Comparison of ENCODE assay signal across 9 cellular contexts in the genomic region with DNA sequence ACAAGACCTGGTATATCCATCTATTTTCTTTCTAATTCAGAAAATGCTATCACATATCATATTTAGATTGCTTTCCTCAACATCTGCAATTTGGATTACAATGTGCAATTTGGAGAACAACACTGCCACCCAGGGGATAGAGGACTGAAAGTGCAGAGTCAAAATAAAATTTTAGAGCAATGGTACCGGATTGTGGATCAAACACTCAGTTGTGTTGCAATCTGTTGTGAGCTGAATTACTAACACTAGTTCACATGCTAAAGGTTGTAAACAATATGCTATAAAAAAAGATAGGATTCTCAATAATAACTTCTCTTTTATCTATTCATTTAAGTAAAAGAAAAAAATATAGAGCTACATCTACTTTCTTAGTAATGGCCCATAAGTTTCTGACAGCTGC. TPM values are rescaled to one million over a fixed set of nuclear protein-coding genes. Genes with fewer than 3 reads are reported as not detected.
DNase-seq lines count a peak whose midpoint lies in the region; ATAC-seq and TF ChIP-seq lines count a peak whose summit lies in the region.
"Had no signal": no experiment of that assay in that cellular context is flagged by ENCODE, and none has a peak within 500 bp of the region (broad histone marks: within the 10 kb centered on the region; RNA-seq: fewer than 3 reads in every experiment).

No MANE protein-coding gene starts in this region.

- no peak for TF ChIP-seq POLR2A in prostate gland (IDR thresholded peaks at IDR 0.05)

- DNase-seq in Daoy (ENCODE audit: low read depth) (peak; percentile 48), SJCRH30 (peak; percentile 22 to 51), fibroblast of lung (ENCODE audit: low read depth in 2 of 2) (peak; percentile 36 to 79), prostate gland (ENCODE audit: low spot score) (peak; percentile 12)
- DNase-seq in CD8-positive, alpha-beta memory T cell: no peak

- ATAC-seq in GM19395 (IDR thresholded peaks at IDR 0.05; ENCODE audit: unreplicated experiment) (peak; percentile 80), HG02588 (IDR thresholded peaks at IDR 0.05; ENCODE audit: unreplicated experiment) (no peak)

- H3K79me2 ChIP-seq in fibroblast of lung (ENCODE audit: control insufficient read depth, insufficient read depth, low read length): no peaks in the 10 kb centered on the region

- no peak overlapping the region for H3K4me2 ChIP-seq in fibroblast of lung (ENCODE audit: extremely low read depth, insufficient read depth, low read length)

- H3K36me3 ChIP-seq in SJCRH30 (no peaks in the 10 kb centered on the region), fibroblast of lung (ENCODE audit: control insufficient read depth, insufficient read depth, low read length) (no peaks in the 10 kb centered on the region), prostate gland (no peaks in the 10 kb centered on the region)
- H3K36me3 ChIP-seq in CD8-positive, alpha-beta memory T cell (ENCODE audit: insufficient read depth, low read length): no peaks in the 10 kb centered on the region

- H3K9me3 Mint-ChIP-seq in CD8-positive, alpha-beta memory T cell: no peaks in the 10 kb centered on the region

- no peaks in the 10 kb centered on the region for H3K27me3 ChIP-seq in SJCRH30
- H3K27me3 ChIP-seq in fibroblast of lung (ENCODE audit: control insufficient read depth, insufficient read depth, low read length): no peaks in the 10 kb centered on the region
- no peaks in the 10 kb centered on the region for H3K27me3 ChIP-seq in prostate gland (replicated peaks; ENCODE audit: insufficient read depth)
- H3K27me3 ChIP-seq in CD8-positive, alpha-beta memory T cell (ENCODE audit: insufficient read depth, low read length, poor library complexity, severe bottlenecking): no peaks in the 10 kb centered on the region

- H3K4me1 Mint-ChIP-seq in CD8-positive, alpha-beta memory T cell: no peaks in the 10 kb centered on the region

- 3% methylated on average over 1 of the region's 1 CpG for WGBS in prostate gland

- H2AFZ ChIP-seq in fibroblast of lung (ENCODE audit: low read length): no peak overlapping the region

- CTCF ChIA-PET in CD8-positive, alpha-beta memory T cell (lab: Charles Lee): interaction anchor here (1.7 kb wide), 1 partner anchor 12 kb away, joined by 6 read pairs; a partner anchor contains a TSS

- peak; percentile 75 for TF ChIP-seq CTCF in LNCAP (IDR thresholded peaks at IDR 0.05)
- peak; percentile 72 to 73 for TF ChIP-seq CTCF in fibroblast of lung (conservative IDR thresholded peaks at IDR 0.05 in 1 of 2, IDR thresholded peaks at IDR 0.05 in 1 of 2; ENCODE audit: low read depth in 1 of 2, low read length in 2 of 2)
- peak in 3 of 4 experiments; percentile 18 to 46 (median 46) for TF ChIP-seq CTCF in prostate gland (IDR thresholded peaks at IDR 0.05)

- peaks cover 2 to 4% of the 10 kb centered on the region in 2 donors for H3K27me3 Mint-ChIP-seq in CD8-positive, alpha-beta memory T cell

- intact Hi-C loops in prostate gland (cut with DNase I): no loop called here

- H3K27ac Mint-ChIP-seq in CD8-positive, alpha-beta memory T cell: no peak overlapping the region

- H4K20me1 ChIP-seq in fibroblast of lung (ENCODE audit: control insufficient read depth, extremely low read depth, insufficient read depth, low read length): no peaks in the 10 kb centered on the region

- no peaks in the 10 kb centered on the region for H3K36me3 Mint-ChIP-seq in CD8-positive, alpha-beta memory T cell

- H3K4me1 ChIP-seq in SJCRH30 (no peaks in the 10 kb centered on the region), fibroblast of lung (ENCODE audit: control insufficient read depth, extremely low read depth, insufficient read depth, low read length) (no peaks in the 10 kb centered on the region), prostate gland (replicated peaks) (no peaks in the 10 kb centered on the region)
- no peaks in the 10 kb centered on the region for H3K4me1 ChIP-seq in CD8-positive, alpha-beta memory T cell (ENCODE audit: insufficient read depth, low read length)

- H3K9me3 ChIP-seq in SJCRH30 (replicated peaks) (no peaks in the 10 kb centered on the region), fibroblast of lung (ENCODE audit: control insufficient read depth, insufficient read depth, low read depth, low read length) (no peaks in the 10 kb centered on the region), prostate gland (no peaks in the 10 kb centered on the region)
- no peaks in the 10 kb centered on the region for H3K9me3 ChIP-seq in CD8-positive, alpha-beta memory T cell (ENCODE audit: low read length)

- H3K4me3 ChIP-seq in SJCRH30: no peak overlapping the region
- H3K4me3 ChIP-seq in fibroblast of lung (replicated peaks in 1 of 4; ENCODE audit: control extremely low read depth in 1 of 4, insufficient read depth in 1 of 4, low read depth in 3 of 4, low read length in 4 of 4): no peak overlapping the region
- no peak overlapping the region for H3K4me3 ChIP-seq in prostate gland
- no peak overlapping the region for H3K4me3 ChIP-seq in CD8-positive, alpha-beta memory T cell (ENCODE audit: low read length)
- H3K4me3 ChIP-seq: skin epidermis had no signal

- H3K27ac ChIP-seq in SJCRH30 (no peak overlapping the region), fibroblast of lung (ENCODE audit: insufficient read depth, low read length) (no peak overlapping the region), prostate gland (no peak overlapping the region)
- no peak overlapping the region for H3K27ac ChIP-seq in CD8-positive, alpha-beta memory T cell (ENCODE audit: low read depth, low read length)
- H3K27ac ChIP-seq: skin epidermis had no signal

- POLR2A ChIA-PET in CD8-positive, alpha-beta memory T cell (lab: Charles Lee): no interaction called here

- no peak overlapping the region for H3K4me3 Mint-ChIP-seq in CD8-positive, alpha-beta memory T cell

- no peak overlapping the region for H3K9ac ChIP-seq in fibroblast of lung (ENCODE audit: insufficient read depth, low read length)

RNA-seq across cellular contexts. Expression of a gene that starts 11.9 kb away (rescaled TPM):
- total RNA-seq in Daoy (2014; rRNA removed; shearing (Covaris generic)): 26.3 and 27.3 TPM in 2 replicates
- total RNA-seq in SJCRH30 (2014; rRNA removed; shearing (Covaris generic)): 27.3 and 27.6 TPM in 2 replicates
- 14.9 and 18.5 TPM in 2 replicates for total RNA-seq in fibroblast of lung
- polyA plus RNA-seq in fibroblast of lung: 7.0 and 8.0 TPM in 2 replicates
- polyA plus RNA-seq in fibroblast of lung (2012): 5.0 and 5.8 TPM in 2 replicates
- 0.86 and 2.3 TPM in 2 replicates for polyA minus RNA-seq in fibroblast of lung (ENCODE audit: low replicate concordance)
- 10 to 100 TPM; 11.5 to 12.6 TPM for total RNA-seq in prostate gland
- total RNA-seq in CD8-positive, alpha-beta memory T cell: 10 to 100 TPM; 18.7 to 19.6 TPM
- polyA plus RNA-seq in CD8-positive, alpha-beta memory T cell: 11.9 TPM

Comparison
In these comparisons a context has a peak if more than half of its experiments do, and no peak if none do; other contexts are left out.
1. DNase-seq: peak in Daoy (single experiment), SJCRH30 (2 of 2), fibroblast of lung (2 of 2) and prostate gland (single experiment); none in CD8-positive, alpha-beta memory T cell (0 of 5).
2. Peak in every context shown above with its lines, with median percentiles within 50 percentile points of each other: CTCF ChIP-seq.